8 cellular contexts compared by ENCODE assay signal in the genomic region with DNA sequence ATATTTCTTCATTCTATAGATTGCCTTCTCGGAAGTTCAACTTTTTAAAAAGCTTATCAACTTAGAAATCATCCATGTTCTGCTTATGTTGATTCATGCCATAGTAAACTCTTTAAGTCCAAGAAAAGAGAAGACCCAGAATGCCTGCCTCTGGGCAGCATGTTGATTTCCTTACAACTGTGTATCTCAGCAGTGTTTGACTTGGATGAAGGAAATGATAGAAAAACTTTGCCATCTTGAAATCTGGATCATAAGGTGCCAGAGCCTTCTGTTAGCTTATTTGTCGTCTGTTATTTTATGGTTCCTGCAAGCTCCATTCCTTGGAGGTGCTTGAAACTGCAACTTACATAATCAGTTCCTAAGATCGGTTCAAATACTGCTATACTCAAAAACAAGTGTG.
"Had no signal": no experiment of that assay in that cellular context is flagged by ENCODE, and none has a peak within 500 bp of the region (broad histone marks: within the 10 kb centered on the region; RNA-seq: fewer than 3 reads in every experiment).

No MANE protein-coding gene starts in this region.

- H2AFZ ChIP-seq: GM23248 had no signal

- H3K9ac ChIP-seq: GM23248 had no signal

- H3K4me3 ChIP-seq: GM23248, K562 had no signal

- FAIRE-seq: H1, H54, HTR-8/SVneo, K562 had no signal

- H3K4me3 Mint-ChIP-seq: H9 had no signal

- H3K27ac ChIP-seq: GM23248 had no signal

- ATAC-seq: K562 had no signal

- H3K9me3 Mint-ChIP-seq: H9 had no signal

- DNase-seq: GM23248, H9, HCEC 1CT, IMR-90 had no signal
